11 cellular contexts compared by ENCODE assay signal in the genomic region with DNA sequence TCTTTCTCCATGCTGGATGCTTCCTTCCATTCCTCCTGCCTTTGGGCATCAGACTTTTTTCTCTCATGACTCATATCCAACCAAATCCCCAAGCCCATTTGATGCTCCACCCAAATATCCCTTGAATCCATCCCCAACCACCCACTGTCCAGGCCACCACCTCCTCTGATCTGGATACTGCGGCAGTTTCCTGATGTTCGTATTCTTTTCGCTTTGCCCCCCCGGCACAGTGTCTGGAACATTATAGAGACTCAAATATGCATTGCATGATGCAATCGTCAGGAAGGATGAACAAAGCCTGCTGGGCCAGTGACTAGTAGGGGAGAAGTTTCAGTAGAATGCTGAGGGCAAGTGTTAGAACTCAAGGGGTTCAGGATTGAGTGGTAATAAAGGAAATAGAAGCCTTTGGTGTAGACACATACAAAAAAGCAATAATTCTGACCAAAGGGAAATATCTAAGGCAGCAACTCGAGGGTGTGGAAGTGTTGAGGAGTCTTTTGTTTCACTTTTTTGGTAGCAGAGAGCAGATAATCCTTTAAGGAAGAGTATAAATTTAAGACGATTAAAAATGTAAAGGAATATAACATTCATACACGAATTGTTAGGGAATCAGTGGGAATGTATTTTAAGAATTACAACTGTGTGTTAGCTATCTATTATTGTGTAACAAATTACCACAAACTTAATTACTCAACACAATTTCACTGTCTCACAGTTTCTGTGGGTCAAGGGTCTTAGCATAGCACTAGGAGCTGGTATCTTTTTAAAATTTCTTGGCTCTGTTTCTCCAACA. TPM values are rescaled to one million over a fixed set of nuclear protein-coding genes. Genes with fewer than 3 reads are reported as not detected.
DNase-seq lines count a peak whose midpoint lies in the region; ATAC-seq, FAIRE-seq and TF ChIP-seq lines count a peak whose summit lies in the region.
"Had no signal": no experiment of that assay in that cellular context is flagged by ENCODE, and none has a peak within 500 bp of the region (broad histone marks: within the 10 kb centered on the region; RNA-seq: fewer than 3 reads in every experiment).

No MANE protein-coding gene starts in this region.

- H3K4me3 ChIP-seq in HEK293 (ENCODE audit: low read depth, low read length) = no peak overlapping the region
- no peak overlapping the region for H3K4me3 ChIP-seq in sigmoid colon
- H3K4me3 ChIP-seq: ovary had no signal

- CTCF ChIA-PET in HEK293 (lab: Yijun Ruan, JAX) = interaction anchor here (0.6 to 2.5 kb wide), 4 partner anchors 10 to 145 kb away, joined by 4 to 9 read pairs (median 4); no protein-coding TSS in a partner anchor

- H3K27ac ChIP-seq in HEK293 (ENCODE audit: extremely low read depth, low read depth, low read length) (no peak overlapping the region), sigmoid colon (no peak overlapping the region)
- H3K27ac ChIP-seq: ovary had no signal

- intact Hi-C loops in sigmoid colon (cut with DNase I) = no loop called here

- POLR2A ChIA-PET in HEK293 (lab: Yijun Ruan, JAX) = no interaction called here

- DNase-seq in ACHN (peak; percentile 14), T-helper 17 cell (no peak), fibroblast of gingiva (ENCODE audit: low read depth) (peak; percentile 48), sigmoid colon (no peak), OCI-M2 (lab: John Stamatoyannopoulos, UW; ENCODE audit: unreplicated experiment) (no peak), GM12891 (ENCODE audit: insufficient read length, low spot score) (no peak)
- DNase-seq: activated T-cell treated with anti-CD3 and anti-CD28 coated beads, Interleukin-2, amount 50 U/mL, for 4 hours; NCI-H526; ovary had no signal

- no peaks in the 10 kb centered on the region for H3K27me3 Mint-ChIP-seq in T-helper 17 cell

- TF ChIP-seq CTCF in HEK293 (tag by site-specific recombination; IDR thresholded peaks at IDR 0.05) (no peak), sigmoid colon (IDR thresholded peaks at IDR 0.05) (no peak)

- H3K4me3 Mint-ChIP-seq in T-helper 17 cell = no peak overlapping the region
- H3K4me3 Mint-ChIP-seq: activated T-cell treated with anti-CD3 and anti-CD28 coated beads, Interleukin-2, amount 50 U/mL, for 4 hours had no signal

- ATAC-seq in T-helper 17 cell (no peak), GM21381 (IDR thresholded peaks at IDR 0.05; ENCODE audit: unreplicated experiment) (no peak)

- no peak for TF ChIP-seq POLR2A in sigmoid colon (IDR thresholded peaks at IDR 0.05)
- no peak for TF ChIP-seq POLR2A in GM12891 (IDR thresholded peaks at IDR 0.05; ENCODE audit: low read depth, low read length)

- TF ChIP-seq EP300 in sigmoid colon (IDR thresholded peaks at IDR 0.05) = no peak

- peaks cover 26% of the 10 kb centered on the region for H3K4me1 Mint-ChIP-seq in T-helper 17 cell

- H3K27me3 ChIP-seq in sigmoid colon = no peaks in the 10 kb centered on the region
- H3K27me3 ChIP-seq: ovary had no signal

- H3K9me3 ChIP-seq in HEK293 (ENCODE audit: control insufficient read depth, insufficient read depth, low read depth, low read length) (no peaks in the 10 kb centered on the region), T-helper 17 cell (ENCODE audit: control insufficient read depth, low read length, poor library complexity, severe bottlenecking) (no peaks in the 10 kb centered on the region), sigmoid colon (no peaks in the 10 kb centered on the region)
- H3K9me3 ChIP-seq: ovary had no signal

- peaks cover 9% of the 10 kb centered on the region for H3K36me3 Mint-ChIP-seq in T-helper 17 cell (ENCODE audit: low read depth)

- H3K27ac Mint-ChIP-seq in T-helper 17 cell = peak overlapping the region; percentile 1

- no peaks in the 10 kb centered on the region for H3K4me1 ChIP-seq in HEK293 (ENCODE audit: control insufficient read depth, insufficient read depth, low read length)
- H3K4me1 ChIP-seq in sigmoid colon = peaks cover 0 to 6% (median 5%) of the 10 kb centered on the region in 4 donors

- FAIRE-seq in GM12891 (lab: Jason Lieb, UNC) = no peak

- 88 to 90% methylated on average over 8 of the region's 8 CpGs for WGBS in sigmoid colon, 2 donors

- H3K36me3 ChIP-seq in HEK293 (ENCODE audit: control insufficient read depth in 2 of 2, insufficient read depth in 1 of 2, low read length in 2 of 2) (peaks cover 0 to 27% of the 10 kb centered on the region in 2 experiments; a peak in 1 of 3 replicates), sigmoid colon (peaks cover 0 to 30% (median 25%) of the 10 kb centered on the region in 4 donors)
- H3K36me3 ChIP-seq: ovary had no signal

- in situ Hi-C loops in ACHN (cut with HindIII; ENCODE audit: low pct_ligation_motif_present, low pct_unique_long_range_greater_than_20kb, low sequenced_read_pairs) = no loop called here

TF ChIP-seq in HEK293, 187 proteins besides CTCF, POLR2A, EP300 and RAD21 (continues in another document):
- no peak for TF ChIP-seq GLI4 (tag by site-specific recombination; IDR thresholded peaks at IDR 0.05)

TF ChIP-seq in GM12891, 5 proteins besides CTCF, POLR2A, EP300 and RAD21:
- TF ChIP-seq TAF1 (IDR thresholded peaks at IDR 0.05; ENCODE audit: low read depth, low read length) = no peak
- no peak for TF ChIP-seq PAX5 (IDR thresholded peaks at IDR 0.05; ENCODE audit: insufficient read depth, low read length, severe bottlenecking)
- TF ChIP-seq POLR2AphosphoS5 (IDR thresholded peaks at IDR 0.05; ENCODE audit: low read depth, low read length) = no peak
- no peak for TF ChIP-seq POU2F2 (IDR thresholded peaks at IDR 0.05; ENCODE audit: low read depth, low read length)
- TF ChIP-seq SPI1 (IDR thresholded peaks at IDR 0.05; ENCODE audit: low read depth, low read length) = no peak
TF ChIP-seq in GM12891: peak in this region for 0.

RNA-seq across cellular contexts. Expression of gene S100A11, which starts 7.5 kb away (rescaled TPM):
- 100 to 1,000 TPM in 1 of 2 donors, 10 to 100 TPM in 1; 76.4 to 117 TPM for total RNA-seq in T-helper 17 cell
- total RNA-seq in sigmoid colon = 100 to 1,000 TPM in 3 of 4 donors, 10 to 100 TPM in 1; 92.6 to 156 (median 109) TPM
- polyA plus RNA-seq in sigmoid colon = 100 to 1,000 TPM; 371 to 633 (median 478) TPM
- 49.0 TPM for polyA plus RNA-seq in GM12891 (2012; ENCODE audit: low read depth, missing spikeins)

RNA-seq across cellular contexts. Expression of gene S100A10, which starts 35.7 kb away (rescaled TPM):
- total RNA-seq in T-helper 17 cell = 100 to 1,000 TPM; 317 to 349 TPM
- total RNA-seq in sigmoid colon = 10 to 100 TPM; 20.2 to 57.9 (median 43.0) TPM
- 1,000 to 10,000 TPM; 1,087 to 1,816 (median 1,723) TPM for polyA plus RNA-seq in sigmoid colon
- 0.64 TPM for polyA plus RNA-seq in GM12891 (2012; ENCODE audit: low read depth, missing spikeins)

RNA-seq across cellular contexts. Expression of gene TCHHL1, which starts 59.5 kb away (rescaled TPM):
- total RNA-seq in T-helper 17 cell (not detected), sigmoid colon (not detected)
- not detected for polyA plus RNA-seq in sigmoid colon
- polyA plus RNA-seq in GM12891 (2012; ENCODE audit: low read depth, missing spikeins) = not detected
- total RNA-seq: activated T-cell treated with anti-CD3 and anti-CD28 coated beads, Interleukin-2, amount 50 U/mL, for 4 hours; ovary had no signal
- polyA plus RNA-seq: ovary had no signal

Comparison
In these comparisons a context has a peak if more than half of its experiments do, and no peak if none do; other contexts are left out.
1. DNase-seq: peak in ACHN (single experiment) and fibroblast of gingiva (single experiment); none in T-helper 17 cell (0 of 3), sigmoid colon (single experiment), OCI-M2 (single experiment) and GM12891 (single experiment).
2. RNA of gene S100A10, which starts 35.7 kb away (total RNA-seq): 317 to 349 TPM in T-helper 17 cell; 20.2 to 57.9 TPM in sigmoid colon; every median in the first group is over 4 times any median in the second.